35 cellular contexts compared by ENCODE assay signal in genomic region chr1:145688328-145688727, GRCh38. TPM values are rescaled to one million over a fixed set of nuclear protein-coding genes. Genes with fewer than 3 reads are reported as not detected.
"Had no signal": no experiment of that assay in that cellular context is flagged by ENCODE, and none has a peak within 500 bp of the region (broad histone marks: within the 10 kb centered on the region; RNA-seq: fewer than 3 reads in every experiment).

No MANE protein-coding gene starts in this region.

- H3K36me3 Mint-ChIP-seq: stimulated activated memory B cell treated with anti-CD40 and anti-IgM and Interleukin-4, amounts not matched to agents 10 μg/mL and 1 μg/mL and 100 μg/mL, for 72 hours had no signal

- H3K27me3 ChIP-seq: brain microvascular endothelial cell, dorsolateral prefrontal cortex, gastroesophageal sphincter, hepatocyte, pancreas, sigmoid colon, thyroid gland, upper lobe of right lung had no signal

- H3K4me3 Mint-ChIP-seq: activated T-cell treated with anti-CD3 and anti-CD28 coated beads, Interleukin-2, amount 50 U/mL, for 72 hours; stimulated activated memory B cell treated with anti-CD40 and anti-IgM and Interleukin-4, amounts not matched to agents 10 μg/mL and 1 μg/mL and 100 μg/mL, for 72 hours; stimulated activated naive CD8-positive, alpha-beta T cell treated with anti-CD3 and anti-CD28 coated beads, Interleukin-15, amount 100 ng/mL, for 72 hours had no signal

- DNase-seq: activated CD4-positive, alpha-beta T cell treated with anti-CD3 and anti-CD28 coated beads, Interleukin-2, amount 50 U/mL, for 1 hour; activated CD4-positive, CD25-positive, alpha-beta regulatory T cell treated with anti-CD3 and anti-CD28 coated beads, Interleukin-2, amount 50 U/mL, for 72 hours; activated naive CD4-positive, alpha-beta T cell; activated T-cell treated with anti-CD3 and anti-CD28 coated beads for 4 hours; activated T-cell treated with anti-CD3 and anti-CD28 coated beads, Interleukin-2, amount 50 U/mL, for 72 hours; amniotic stem cell; brain microvascular endothelial cell; dorsolateral prefrontal cortex; effector memory CD4-positive, alpha-beta T cell; left cardiac atrium; left ventricle myocardium superior; nucleus accumbens; pancreas; retina; sigmoid colon; small intestine; stimulated activated CD4-positive, alpha-beta T cell treated with anti-CD3 and anti-CD28 coated beads, Interleukin-4, amount 100 ng/mL, for 24 hours; stimulated activated naive CD8-positive, alpha-beta T cell treated with anti-CD3 and anti-CD28 coated beads, Interleukin-15, amount 100 ng/mL, for 72 hours; substantia nigra; T-helper 9 cell; thyroid gland; upper lobe of right lung had no signal

- H3K4me1 ChIP-seq: prostate gland, upper lobe of right lung had no signal

- H3K9me3 ChIP-seq: gastroesophageal sphincter, pancreas, prostate gland, sigmoid colon, thyroid gland, upper lobe of right lung had no signal

- H3K27ac Mint-ChIP-seq: activated T-cell treated with anti-CD3 and anti-CD28 coated beads, Interleukin-2, amount 50 U/mL, for 72 hours; stimulated activated memory B cell treated with anti-CD40 and anti-IgM and Interleukin-4, amounts not matched to agents 10 μg/mL and 1 μg/mL and 100 μg/mL, for 72 hours; stimulated activated naive CD8-positive, alpha-beta T cell treated with anti-CD3 and anti-CD28 coated beads, Interleukin-15, amount 100 ng/mL, for 72 hours had no signal

- H2AFZ ChIP-seq: hepatocyte had no signal

- H3K9me3 Mint-ChIP-seq: activated T-cell treated with anti-CD3 and anti-CD28 coated beads, Interleukin-2, amount 50 U/mL, for 72 hours; stimulated activated memory B cell treated with anti-CD40 and anti-IgM and Interleukin-4, amounts not matched to agents 10 μg/mL and 1 μg/mL and 100 μg/mL, for 72 hours; stimulated activated naive CD8-positive, alpha-beta T cell treated with anti-CD3 and anti-CD28 coated beads, Interleukin-15, amount 100 ng/mL, for 72 hours had no signal

- H3K27ac ChIP-seq: brain microvascular endothelial cell, coronary artery, dorsolateral prefrontal cortex, gastroesophageal sphincter, hepatocyte, pancreas, prostate gland, sigmoid colon, thyroid gland, upper lobe of right lung, VCaP had no signal

- ATAC-seq: activated T-cell treated with anti-CD3 and anti-CD28 coated beads, Interleukin-2, amount 50 U/mL, for 72 hours; gastroesophageal sphincter; left cardiac atrium; left ventricle myocardium superior; pancreas; stimulated activated memory B cell treated with anti-CD40 and anti-IgM and Interleukin-4, amounts not matched to agents 10 μg/mL and 1 μg/mL and 100 μg/mL, for 72 hours; stimulated activated naive CD8-positive, alpha-beta T cell treated with anti-CD3 and anti-CD28 coated beads, Interleukin-15, amount 100 ng/mL, for 72 hours; upper lobe of right lung had no signal

- H3K27me3 Mint-ChIP-seq: stimulated activated memory B cell treated with anti-CD40 and anti-IgM and Interleukin-4, amounts not matched to agents 10 μg/mL and 1 μg/mL and 100 μg/mL, for 72 hours; stimulated activated naive CD8-positive, alpha-beta T cell treated with anti-CD3 and anti-CD28 coated beads, Interleukin-15, amount 100 ng/mL, for 72 hours had no signal

- H3K4me2 ChIP-seq: hepatocyte had no signal

- H3K4me3 ChIP-seq: coronary artery, dorsolateral prefrontal cortex, gastroesophageal sphincter, hepatocyte, pancreas, prostate gland, sigmoid colon, thyroid gland, upper lobe of right lung had no signal

- H3K36me3 ChIP-seq: brain microvascular endothelial cell, gastroesophageal sphincter, pancreas, prostate gland, sigmoid colon, thyroid gland, upper lobe of right lung had no signal

RNA-seq across cellular contexts. Expression of gene PDZK1, which starts 18.8 kb away (rescaled TPM):
- total RNA-seq: left ventricle myocardium superior, lung microvascular endothelial cell, sigmoid colon had no signal

RNA-seq across cellular contexts. Expression of gene CD160, which starts 31.0 kb away (rescaled TPM):
- total RNA-seq: astrocyte, cerebellum, endothelial cell of umbilical vein, fibroblast of lung, hepatocyte, lung microvascular endothelial cell, prostate gland, sigmoid colon, thyroid gland had no signal
- polyA plus RNA-seq: endothelial cell of umbilical vein, fibroblast of lung, hepatocyte, keratinocyte, neural cell had no signal
